In the genomic region with DNA sequence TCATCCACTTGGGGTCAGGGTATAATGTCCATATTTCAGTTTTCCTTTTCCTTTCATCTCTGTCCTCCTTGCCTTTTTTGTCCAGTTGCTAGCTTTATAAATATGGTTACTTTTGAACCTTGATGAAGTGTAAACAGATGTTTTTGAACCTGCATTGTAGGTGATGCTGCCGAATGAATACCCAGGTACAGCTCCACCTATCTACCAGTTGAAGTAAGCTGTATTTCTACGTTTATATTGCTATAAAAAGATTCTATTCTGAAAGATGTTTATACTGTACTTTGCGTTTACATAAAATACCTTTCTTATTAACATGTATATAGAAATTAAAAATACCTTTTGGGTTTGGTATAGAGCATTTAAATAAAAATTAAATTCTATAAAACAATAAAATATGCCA, we compare ENCODE assay signal across 1 cellular context.
TF ChIP-seq lines count a peak whose summit lies in the region.

No MANE protein-coding gene starts in this region.

TF ChIP-seq in H1, 55 proteins besides CTCF, POLR2A, EP300 and RAD21:
- TF ChIP-seq ASH2L (IDR thresholded peaks at IDR 0.05; ENCODE audit: low read length): no peak
- TF ChIP-seq YY1 (IDR thresholded peaks at IDR 0.05; ENCODE audit: low read depth, low read length): no peak
- TF ChIP-seq EZH2 (IDR thresholded peaks at IDR 0.05; ENCODE audit: low read depth, low read length, severe bottlenecking): no peak
- no peak for TF ChIP-seq POLR2AphosphoS5 (IDR thresholded peaks at IDR 0.05; ENCODE audit: low read depth, low read length)
- TF ChIP-seq, protein P1, sequence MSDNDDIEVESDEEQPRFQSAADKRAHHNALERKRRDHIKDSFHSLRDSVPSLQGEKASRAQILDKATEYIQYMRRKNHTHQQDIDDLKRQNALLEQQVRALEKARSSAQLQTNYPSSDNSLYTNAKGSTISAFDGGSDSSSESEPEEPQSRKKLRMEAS (IDR thresholded peaks at IDR 0.05): no peak
- no peak for TF ChIP-seq RBBP5 (IDR thresholded peaks at IDR 0.05; ENCODE audit: borderline replicate concordance, low read depth, low read length)
- TF ChIP-seq NRF1 (IDR thresholded peaks at IDR 0.05; ENCODE audit: low read depth, low read length): no peak
- TF ChIP-seq JUND (IDR thresholded peaks at IDR 0.05; ENCODE audit: low read length): no peak
- no peak for TF ChIP-seq FOSL1 (IDR thresholded peaks at IDR 0.05; ENCODE audit: insufficient read depth, low read depth, low read length)
- TF ChIP-seq CEBPB (IDR thresholded peaks at IDR 0.05; ENCODE audit: low read depth, low read length): no peak
- TF ChIP-seq BRCA1 (IDR thresholded peaks at IDR 0.05; ENCODE audit: low read depth, low read length): no peak
- no peak for TF ChIP-seq SP1 (IDR thresholded peaks at IDR 0.05; ENCODE audit: low read depth, low read length)
- no peak for TF ChIP-seq TEAD4 (IDR thresholded peaks at IDR 0.05; ENCODE audit: low read depth, low read length)
- TF ChIP-seq RNF2 (IDR thresholded peaks at IDR 0.05; ENCODE audit: borderline replicate concordance, low read depth, low read length, missing control alignments, poor library complexity, severe bottlenecking): no peak
- no peak for TF ChIP-seq CTBP2 (IDR thresholded peaks at IDR 0.05; ENCODE audit: borderline replicate concordance, insufficient read depth, insufficient read length, low read length)
TF ChIP-seq in H1: peak in this region for 0.
